In the genomic region with DNA sequence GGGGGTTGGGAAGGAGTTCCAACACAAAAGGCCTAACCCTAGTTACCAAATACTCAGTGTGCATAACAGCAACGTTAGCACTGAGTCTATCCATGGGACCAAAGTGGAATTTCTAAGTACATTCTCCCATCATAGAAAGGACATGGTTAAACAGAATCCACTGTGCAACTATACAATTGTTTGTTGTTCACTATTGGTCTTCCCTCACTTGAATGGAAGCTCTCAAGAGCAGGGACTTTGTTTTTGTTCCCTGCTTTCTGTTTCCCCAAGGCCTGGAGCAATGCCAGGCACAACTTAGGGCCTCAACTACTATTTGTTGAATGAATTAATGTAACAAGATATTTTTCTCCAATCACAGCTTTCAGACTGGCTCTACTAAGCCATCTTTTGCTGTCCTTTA, we compare ENCODE assay signal across 15 cellular contexts. TPM values are rescaled to one million over a fixed set of nuclear protein-coding genes. Genes with fewer than 3 reads are reported as not detected.
DNase-seq lines count a peak whose midpoint lies in the region; ATAC-seq and TF ChIP-seq lines count a peak whose summit lies in the region.
"Had no signal": no experiment of that assay in that cellular context is flagged by ENCODE, and none has a peak within 500 bp of the region (broad histone marks: within the 10 kb centered on the region; RNA-seq: fewer than 3 reads in every experiment).

No MANE protein-coding gene starts in this region.

- no peak overlapping the region for H2BK12ac ChIP-seq in neuronal stem cell (ENCODE audit: low read length)

- H3K27ac Mint-ChIP-seq in GM23338 = peak overlapping the region; percentile 30; the same call in 1 of the 2 replicates

- ATAC-seq in GM23338 (no peak), RWPE2 (ENCODE audit: low read depth) (no peak), GM21619 (IDR thresholded peaks at IDR 0.05; ENCODE audit: unreplicated experiment) (no peak)
- ATAC-seq: SK-N-SH treated with all-trans-retinoic acid at 6 μM for 48 hours had no signal

- no peak overlapping the region for H4K91ac ChIP-seq in neuronal stem cell (ENCODE audit: low read depth, low read length, poor library complexity)

- no peak overlapping the region for H2AFZ ChIP-seq in GM23338
- H2AFZ ChIP-seq in neuronal stem cell (ENCODE audit: low read length) = peak overlapping the region; percentile 83

- no peaks in the 10 kb centered on the region for H3K79me2 ChIP-seq in GM23338 (replicated peaks; ENCODE audit: insufficient read depth)

- no peaks in the 10 kb centered on the region for H4K20me1 ChIP-seq in GM23338 (replicated peaks; ENCODE audit: insufficient read depth)

- WGBS in neuronal stem cell (ENCODE audit: extremely low coverage in 2 of 2, insufficient read length in 2 of 2, insufficient replicate concordance in 1 of 2), 2 donors = no CpG with 5 or more reads among the region's 1 CpG

- no peaks in the 10 kb centered on the region for H3K9me2 ChIP-seq in GM23338 (ENCODE audit: insufficient read depth)

- H3K27ac ChIP-seq in GM23338 (ENCODE audit: low read depth) (peak overlapping the region; percentile 56; the same call in 1 of the 2 replicates), RWPE2 (ENCODE audit: poor library complexity, severe bottlenecking) (peak overlapping the region; percentile 59), neuronal stem cell (replicated peaks; ENCODE audit: low read length) (no peak overlapping the region)

- H3K79me1 ChIP-seq in neuronal stem cell (ENCODE audit: low read depth, low read length) = no peaks in the 10 kb centered on the region

- peaks cover 27% of the 10 kb centered on the region for H3K4me1 Mint-ChIP-seq in GM23338

- H4K8ac ChIP-seq in neuronal stem cell (ENCODE audit: low read depth, low read length) = no peak overlapping the region

- no peak overlapping the region for H3K14ac ChIP-seq in neuronal stem cell (ENCODE audit: low read length)

- no peak overlapping the region for H3K9ac ChIP-seq in neuronal stem cell (ENCODE audit: low read depth, low read length, poor library complexity)

- H3K23ac ChIP-seq in neuronal stem cell (ENCODE audit: low read depth, low read length, poor library complexity) = no peak overlapping the region

- H3K4me1 ChIP-seq in GM23338 (ENCODE audit: insufficient read depth) (peaks cover 24% of the 10 kb centered on the region), RWPE2 (ENCODE audit: insufficient read depth, poor library complexity, severe bottlenecking) (peaks cover 34% of the 10 kb centered on the region), neuronal stem cell (ENCODE audit: control insufficient read depth in 2 of 2, insufficient read depth in 1 of 2, low read depth in 1 of 2, low read length in 2 of 2) (peaks cover 4 to 10% of the 10 kb centered on the region in 2 donors)

- peaks cover 5% of the 10 kb centered on the region; the same call in 2 of the 3 replicates for H3K9me3 Mint-ChIP-seq in GM23338

- TF ChIP-seq CTCF in GM23338 (conservative IDR thresholded peaks at IDR 0.05; ENCODE audit: low read depth in 2 of 2) (no peak), RWPE2 (IDR thresholded peaks at IDR 0.05; ENCODE audit: poor library complexity, severe bottlenecking) (no peak)

- no peaks in the 10 kb centered on the region for H3K9me3 ChIP-seq in RWPE2 (ENCODE audit: severe bottlenecking)
- peaks cover 0 to 4% of the 10 kb centered on the region in 2 donors for H3K9me3 ChIP-seq in neuronal stem cell (replicated peaks in 1 of 2; ENCODE audit: control insufficient read depth in 2 of 2, insufficient read depth in 1 of 2, low read depth in 1 of 2, low read length in 2 of 2)

- H3K36me3 Mint-ChIP-seq in GM23338 (ENCODE audit: low read depth) = no peaks in the 10 kb centered on the region; the same call in 1 of the 3 replicates

- H2AK5ac ChIP-seq in neuronal stem cell (ENCODE audit: low read depth, low read length) = no peak overlapping the region

- H3K4me2 ChIP-seq in GM23338 (no peak overlapping the region; the same call in 1 of the 2 replicates), neuronal stem cell (ENCODE audit: insufficient read depth, low read length, poor library complexity, severe bottlenecking) (no peak overlapping the region)

- H3K36me3 ChIP-seq in GM23338 (ENCODE audit: insufficient read depth) = no peaks in the 10 kb centered on the region
- peaks cover 73% of the 10 kb centered on the region for H3K36me3 ChIP-seq in RWPE2 (ENCODE audit: low read depth)
- H3K36me3 ChIP-seq in neuronal stem cell (replicated peaks in 1 of 2; ENCODE audit: control insufficient read depth in 2 of 2, insufficient read depth in 2 of 2, low read length in 2 of 2) = no peaks in the 10 kb centered on the region

- H3K4ac ChIP-seq in neuronal stem cell (ENCODE audit: low read length) = no peak overlapping the region

- DNase-seq in GM23338 (ENCODE audit: low spot score) (no peak), RWPE2 (ENCODE audit: low spot score) (no peak), dermis blood vessel endothelial cell (peak; percentile 55), neuronal stem cell (ENCODE audit: low spot score) (no peak), germinal center (ENCODE audit: low spot score) (no peak), occipital lobe (lab: John Stamatoyannopoulos, UW) (no peak)
- DNase-seq in activated CD4-positive, CD25-positive, alpha-beta regulatory T cell (lab: John Stamatoyannopoulos, UW) = no peak
- DNase-seq: ACHN, DMS79, KG1, NCI-H1417 treated with DMSO at 0.1 percent for 48 hours, NCI-H2029, SHP77 had no signal

- H3K4me3 Mint-ChIP-seq in GM23338 = no peak overlapping the region

- H3K4me3 ChIP-seq in GM23338 (no peak overlapping the region), RWPE2 (ENCODE audit: severe bottlenecking) (no peak overlapping the region), neuronal stem cell (ENCODE audit: low read length in 2 of 2) (no peak overlapping the region)

- H2BK5ac ChIP-seq in neuronal stem cell (ENCODE audit: low read length) = no peak overlapping the region

- H3K27me3 ChIP-seq in GM23338 (ENCODE audit: insufficient read depth) (no peaks in the 10 kb centered on the region), RWPE2 (ENCODE audit: insufficient read depth, poor library complexity, severe bottlenecking) (no peaks in the 10 kb centered on the region), neuronal stem cell (ENCODE audit: control insufficient read depth in 3 of 3, insufficient read depth in 3 of 3, low read depth in 1 of 3, low read length in 3 of 3) (no peaks in the 10 kb centered on the region)

- H3K18ac ChIP-seq in neuronal stem cell (ENCODE audit: low read length) = no peak overlapping the region

- H3F3A ChIP-seq in GM23338 (replicated peaks; ENCODE audit: low read depth) = no peaks in the 10 kb centered on the region

- no peak overlapping the region for H2BK15ac ChIP-seq in neuronal stem cell (ENCODE audit: low read length)

- H3K27me3 Mint-ChIP-seq in GM23338 (ENCODE audit: insufficient read depth, low read depth, poor library complexity) = no peaks in the 10 kb centered on the region

- no peak overlapping the region for H2BK120ac ChIP-seq in neuronal stem cell (ENCODE audit: low read depth, low read length)

TF ChIP-seq in GM23338, 12 proteins besides CTCF, POLR2A, EP300 and RAD21 (continues in another document):
- no peak for TF ChIP-seq NANOG (IDR thresholded peaks at IDR 0.05; ENCODE audit: borderline replicate concordance)
- TF ChIP-seq, protein P1, sequence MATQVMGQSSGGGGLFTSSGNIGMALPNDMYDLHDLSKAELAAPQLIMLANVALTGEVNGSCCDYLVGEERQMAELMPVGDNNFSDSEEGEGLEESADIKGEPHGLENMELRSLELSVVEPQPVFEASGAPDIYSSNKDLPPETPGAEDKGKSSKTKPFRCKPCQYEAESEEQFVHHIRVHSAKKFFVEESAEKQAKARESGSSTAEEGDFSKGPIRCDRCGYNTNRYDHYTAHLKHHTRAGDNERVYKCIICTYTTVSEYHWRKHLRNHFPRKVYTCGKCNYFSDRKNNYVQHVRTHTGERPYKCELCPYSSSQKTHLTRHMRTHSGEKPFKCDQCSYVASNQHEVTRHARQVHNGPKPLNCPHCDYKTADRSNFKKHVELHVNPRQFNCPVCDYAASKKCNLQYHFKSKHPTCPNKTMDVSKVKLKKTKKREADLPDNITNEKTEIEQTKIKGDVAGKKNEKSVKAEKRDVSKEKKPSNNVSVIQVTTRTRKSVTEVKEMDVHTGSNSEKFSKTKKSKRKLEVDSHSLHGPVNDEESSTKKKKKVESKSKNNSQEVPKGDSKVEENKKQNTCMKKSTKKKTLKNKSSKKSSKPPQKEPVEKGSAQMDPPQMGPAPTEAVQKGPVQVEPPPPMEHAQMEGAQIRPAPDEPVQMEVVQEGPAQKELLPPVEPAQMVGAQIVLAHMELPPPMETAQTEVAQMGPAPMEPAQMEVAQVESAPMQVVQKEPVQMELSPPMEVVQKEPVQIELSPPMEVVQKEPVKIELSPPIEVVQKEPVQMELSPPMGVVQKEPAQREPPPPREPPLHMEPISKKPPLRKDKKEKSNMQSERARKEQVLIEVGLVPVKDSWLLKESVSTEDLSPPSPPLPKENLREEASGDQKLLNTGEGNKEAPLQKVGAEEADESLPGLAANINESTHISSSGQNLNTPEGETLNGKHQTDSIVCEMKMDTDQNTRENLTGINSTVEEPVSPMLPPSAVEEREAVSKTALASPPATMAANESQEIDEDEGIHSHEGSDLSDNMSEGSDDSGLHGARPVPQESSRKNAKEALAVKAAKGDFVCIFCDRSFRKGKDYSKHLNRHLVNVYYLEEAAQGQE (IDR thresholded peaks at IDR 0.05; ENCODE audit: unreplicated experiment) = no peak

RNA-seq across cellular contexts. Expression of a gene that starts 25.6 kb away (rescaled TPM):
- 0.97 and 1.7 TPM in 2 replicates for total RNA-seq in GM23338 (2014; rRNA removed; shearing (Covaris generic))
- polyA plus RNA-seq in GM23338 (2016; fragmentation: Nextera tagmentation; extraction: Ambion mirVana) = 0.24 and 0.26 TPM in 2 replicates
- 263 and 653 TPM in 2 replicates for total RNA-seq in dermis blood vessel endothelial cell
- polyA plus RNA-seq in neuronal stem cell (2013, experiment 1 of 2) = 0.10 TPM
- 0.07 TPM for polyA plus RNA-seq in neuronal stem cell (2013, experiment 2 of 2)
- total RNA-seq in occipital lobe = 0.62 TPM

Comparison
In these comparisons a context has a peak if more than half of its experiments do, and no peak if none do; other contexts are left out.
1. RNA of a gene that starts 25.6 kb away (total RNA-seq): 263 to 653 TPM in dermis blood vessel endothelial cell; 0.97 to 1.7 TPM in GM23338 and 0.62 TPM in occipital lobe (single experiment); every median in the first group is over 10 times any median in the second.